Comparison of ENCODE assay signal across 1 cellular context in the genomic region with DNA sequence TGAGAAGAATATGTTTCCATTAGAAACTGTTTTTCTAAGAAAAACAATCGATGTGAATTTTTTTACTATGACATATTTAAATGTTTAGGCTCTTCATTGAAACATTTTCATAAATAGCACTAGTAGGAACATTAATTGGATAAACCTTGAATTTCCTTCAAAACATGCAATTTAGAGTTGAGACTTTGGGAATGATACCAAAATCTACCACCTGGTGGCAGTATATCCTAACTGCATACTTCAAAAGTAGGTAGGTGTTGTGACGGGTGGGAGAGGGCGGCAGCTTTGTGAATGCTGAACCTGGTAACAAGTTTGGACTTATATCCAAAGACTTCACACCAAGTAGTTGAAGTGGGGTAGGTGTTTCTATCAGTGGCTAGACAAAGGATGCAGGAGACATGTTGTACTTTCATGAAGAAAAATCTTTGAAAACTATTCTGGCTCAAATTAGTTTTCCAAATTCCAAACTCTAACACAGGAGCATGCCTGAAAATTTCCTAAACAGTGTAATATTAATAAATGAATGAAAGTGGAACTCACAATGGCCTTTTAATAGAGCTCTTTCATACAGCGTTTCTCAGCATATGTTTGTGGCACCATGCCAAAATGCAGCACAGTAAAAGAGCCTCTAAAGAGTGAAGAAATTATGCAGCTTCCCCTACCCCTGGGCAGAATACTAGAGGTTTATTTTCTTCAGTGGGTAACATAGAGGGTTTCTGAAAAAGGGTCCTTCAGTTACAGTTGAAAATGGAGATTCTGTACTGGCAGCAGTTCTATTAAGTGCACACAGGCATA.
TF ChIP-seq lines count a peak whose summit lies in the region.

No MANE protein-coding gene starts in this region.

TF ChIP-seq in WTC11, 78 proteins besides CTCF, POLR2A, EP300 and RAD21 (continued from another document):
- TF ChIP-seq, protein P1, sequence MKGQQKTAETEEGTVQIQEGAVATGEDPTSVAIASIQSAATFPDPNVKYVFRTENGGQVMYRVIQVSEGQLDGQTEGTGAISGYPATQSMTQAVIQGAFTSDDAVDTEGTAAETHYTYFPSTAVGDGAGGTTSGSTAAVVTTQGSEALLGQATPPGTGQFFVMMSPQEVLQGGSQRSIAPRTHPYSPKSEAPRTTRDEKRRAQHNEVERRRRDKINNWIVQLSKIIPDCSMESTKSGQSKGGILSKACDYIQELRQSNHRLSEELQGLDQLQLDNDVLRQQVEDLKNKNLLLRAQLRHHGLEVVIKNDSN (CRISPR knock-in tag; IDR thresholded peaks at IDR 0.05), result no peak
- TF ChIP-seq, protein P2, sequence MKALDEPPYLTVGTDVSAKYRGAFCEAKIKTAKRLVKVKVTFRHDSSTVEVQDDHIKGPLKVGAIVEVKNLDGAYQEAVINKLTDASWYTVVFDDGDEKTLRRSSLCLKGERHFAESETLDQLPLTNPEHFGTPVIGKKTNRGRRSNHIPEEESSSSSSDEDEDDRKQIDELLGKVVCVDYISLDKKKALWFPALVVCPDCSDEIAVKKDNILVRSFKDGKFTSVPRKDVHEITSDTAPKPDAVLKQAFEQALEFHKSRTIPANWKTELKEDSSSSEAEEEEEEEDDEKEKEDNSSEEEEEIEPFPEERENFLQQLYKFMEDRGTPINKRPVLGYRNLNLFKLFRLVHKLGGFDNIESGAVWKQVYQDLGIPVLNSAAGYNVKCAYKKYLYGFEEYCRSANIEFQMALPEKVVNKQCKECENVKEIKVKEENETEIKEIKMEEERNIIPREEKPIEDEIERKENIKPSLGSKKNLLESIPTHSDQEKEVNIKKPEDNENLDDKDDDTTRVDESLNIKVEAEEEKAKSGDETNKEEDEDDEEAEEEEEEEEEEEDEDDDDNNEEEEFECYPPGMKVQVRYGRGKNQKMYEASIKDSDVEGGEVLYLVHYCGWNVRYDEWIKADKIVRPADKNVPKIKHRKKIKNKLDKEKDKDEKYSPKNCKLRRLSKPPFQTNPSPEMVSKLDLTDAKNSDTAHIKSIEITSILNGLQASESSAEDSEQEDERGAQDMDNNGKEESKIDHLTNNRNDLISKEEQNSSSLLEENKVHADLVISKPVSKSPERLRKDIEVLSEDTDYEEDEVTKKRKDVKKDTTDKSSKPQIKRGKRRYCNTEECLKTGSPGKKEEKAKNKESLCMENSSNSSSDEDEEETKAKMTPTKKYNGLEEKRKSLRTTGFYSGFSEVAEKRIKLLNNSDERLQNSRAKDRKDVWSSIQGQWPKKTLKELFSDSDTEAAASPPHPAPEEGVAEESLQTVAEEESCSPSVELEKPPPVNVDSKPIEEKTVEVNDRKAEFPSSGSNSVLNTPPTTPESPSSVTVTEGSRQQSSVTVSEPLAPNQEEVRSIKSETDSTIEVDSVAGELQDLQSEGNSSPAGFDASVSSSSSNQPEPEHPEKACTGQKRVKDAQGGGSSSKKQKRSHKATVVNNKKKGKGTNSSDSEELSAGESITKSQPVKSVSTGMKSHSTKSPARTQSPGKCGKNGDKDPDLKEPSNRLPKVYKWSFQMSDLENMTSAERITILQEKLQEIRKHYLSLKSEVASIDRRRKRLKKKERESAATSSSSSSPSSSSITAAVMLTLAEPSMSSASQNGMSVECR (CRISPR knock-in tag; IDR thresholded peaks at IDR 0.05; ENCODE audit: borderline replicate concordance), result no peak
- TF ChIP-seq NR2C2 (CRISPR knock-in tag; IDR thresholded peaks at IDR 0.05), result no peak
- no peak for TF ChIP-seq FOXK1 (CRISPR knock-in tag; IDR thresholded peaks at IDR 0.05)
- TF ChIP-seq, protein P3, sequence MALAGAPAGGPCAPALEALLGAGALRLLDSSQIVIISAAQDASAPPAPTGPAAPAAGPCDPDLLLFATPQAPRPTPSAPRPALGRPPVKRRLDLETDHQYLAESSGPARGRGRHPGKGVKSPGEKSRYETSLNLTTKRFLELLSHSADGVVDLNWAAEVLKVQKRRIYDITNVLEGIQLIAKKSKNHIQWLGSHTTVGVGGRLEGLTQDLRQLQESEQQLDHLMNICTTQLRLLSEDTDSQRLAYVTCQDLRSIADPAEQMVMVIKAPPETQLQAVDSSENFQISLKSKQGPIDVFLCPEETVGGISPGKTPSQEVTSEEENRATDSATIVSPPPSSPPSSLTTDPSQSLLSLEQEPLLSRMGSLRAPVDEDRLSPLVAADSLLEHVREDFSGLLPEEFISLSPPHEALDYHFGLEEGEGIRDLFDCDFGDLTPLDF (CRISPR knock-in tag; IDR thresholded peaks at IDR 0.05), result no peak
- TF ChIP-seq, protein P4, sequence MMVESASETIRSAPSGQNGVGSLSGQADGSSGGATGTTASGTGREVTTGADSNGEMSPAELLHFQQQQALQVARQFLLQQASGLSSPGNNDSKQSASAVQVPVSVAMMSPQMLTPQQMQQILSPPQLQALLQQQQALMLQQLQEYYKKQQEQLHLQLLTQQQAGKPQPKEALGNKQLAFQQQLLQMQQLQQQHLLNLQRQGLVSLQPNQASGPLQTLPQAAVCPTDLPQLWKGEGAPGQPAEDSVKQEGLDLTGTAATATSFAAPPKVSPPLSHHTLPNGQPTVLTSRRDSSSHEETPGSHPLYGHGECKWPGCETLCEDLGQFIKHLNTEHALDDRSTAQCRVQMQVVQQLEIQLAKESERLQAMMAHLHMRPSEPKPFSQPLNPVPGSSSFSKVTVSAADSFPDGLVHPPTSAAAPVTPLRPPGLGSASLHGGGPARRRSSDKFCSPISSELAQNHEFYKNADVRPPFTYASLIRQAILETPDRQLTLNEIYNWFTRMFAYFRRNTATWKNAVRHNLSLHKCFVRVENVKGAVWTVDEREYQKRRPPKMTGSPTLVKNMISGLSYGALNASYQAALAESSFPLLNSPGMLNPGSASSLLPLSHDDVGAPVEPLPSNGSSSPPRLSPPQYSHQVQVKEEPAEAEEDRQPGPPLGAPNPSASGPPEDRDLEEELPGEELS (CRISPR knock-in tag; IDR thresholded peaks at IDR 0.05), result no peak
- TF ChIP-seq, protein P5, sequence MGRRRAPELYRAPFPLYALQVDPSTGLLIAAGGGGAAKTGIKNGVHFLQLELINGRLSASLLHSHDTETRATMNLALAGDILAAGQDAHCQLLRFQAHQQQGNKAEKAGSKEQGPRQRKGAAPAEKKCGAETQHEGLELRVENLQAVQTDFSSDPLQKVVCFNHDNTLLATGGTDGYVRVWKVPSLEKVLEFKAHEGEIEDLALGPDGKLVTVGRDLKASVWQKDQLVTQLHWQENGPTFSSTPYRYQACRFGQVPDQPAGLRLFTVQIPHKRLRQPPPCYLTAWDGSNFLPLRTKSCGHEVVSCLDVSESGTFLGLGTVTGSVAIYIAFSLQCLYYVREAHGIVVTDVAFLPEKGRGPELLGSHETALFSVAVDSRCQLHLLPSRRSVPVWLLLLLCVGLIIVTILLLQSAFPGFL (CRISPR knock-in tag; IDR thresholded peaks at IDR 0.05; ENCODE audit: borderline replicate concordance), result no peak
